1 cellular context compared by ENCODE assay signal in genomic region chr10:119103241-119103640, GRCh38.
TF ChIP-seq lines count a peak whose summit lies in the region.

No MANE protein-coding gene starts in this region.

TF ChIP-seq in SK-N-SH treated with all-trans-retinoic acid at 6 μM for 48 hours, 23 proteins besides CTCF, POLR2A, EP300 and RAD21 (continued from another document):
- TF ChIP-seq POU6F1 (CRISPR knock-in tag; IDR thresholded peaks at IDR 0.05; ENCODE audit: borderline replicate concordance, low read depth) = no peak
- no peak for TF ChIP-seq CSRNP3 (CRISPR knock-in tag; IDR thresholded peaks at IDR 0.05)
- TF ChIP-seq CSDC2 (CRISPR knock-in tag; IDR thresholded peaks at IDR 0.05) = no peak
- TF ChIP-seq BACH2 (CRISPR knock-in tag; IDR thresholded peaks at IDR 0.05; ENCODE audit: borderline replicate concordance) = no peak
- TF ChIP-seq ZC3H10 (CRISPR knock-in tag; IDR thresholded peaks at IDR 0.05) = no peak
- TF ChIP-seq PATZ1 (CRISPR knock-in tag; IDR thresholded peaks at IDR 0.05; ENCODE audit: borderline replicate concordance) = no peak
- no peak for TF ChIP-seq RARB (CRISPR knock-in tag; IDR thresholded peaks at IDR 0.05)
